21 cellular contexts compared by ENCODE assay signal in genomic region chr18:79775441-79776221, GRCh38. TPM values are rescaled to one million over a fixed set of nuclear protein-coding genes. Genes with fewer than 3 reads are reported as not detected.
"Had no signal": no experiment of that assay in that cellular context is flagged by ENCODE, and none has a peak within 500 bp of the region (broad histone marks: within the 10 kb centered on the region; RNA-seq: fewer than 3 reads in every experiment).

No MANE protein-coding gene starts in this region.

- H3K36me3 ChIP-seq: adrenal gland, esophagus squamous epithelium, gastrocnemius medialis, thyroid gland had no signal

- H3K4me3 Mint-ChIP-seq: activated B cell treated with CpG ODN at 0.5 μM for 24 hours; activated CD4-positive, alpha-beta T cell treated with anti-CD3 and anti-CD28 coated beads for 36 hours; activated naive CD8-positive, alpha-beta T cell; activated T-helper 1 cell treated with anti-CD3 and anti-CD28 coated beads, Interleukin-12 subunit alpha, Interleukin-12 subunit beta, Interleukin-2, Interleukin-4 antibody, amounts not matched to agents 30 ng/mL and 10 ng/mL and 1 ng/mL, durations not matched to agents 14 hours and 24 hours and 36 hours; effector memory CD8-positive, alpha-beta T cell; nephron; T-helper 17 cell had no signal

- H3K9me3 ChIP-seq: adrenal gland, esophagus squamous epithelium, gastrocnemius medialis, thyroid gland had no signal

- H3K4me1 ChIP-seq: adrenal gland, esophagus squamous epithelium, gastrocnemius medialis, parathyroid adenoma, thyroid gland had no signal

- FAIRE-seq: astrocyte, urothelium cell line had no signal

- H3K27me3 ChIP-seq: adrenal gland, thyroid gland had no signal

- H3K9me3 Mint-ChIP-seq: activated B cell treated with CpG ODN at 0.5 μM for 24 hours; activated T-helper 1 cell treated with anti-CD3 and anti-CD28 coated beads, Interleukin-12 subunit alpha, Interleukin-12 subunit beta, Interleukin-2, Interleukin-4 antibody, amounts not matched to agents 30 ng/mL and 10 ng/mL and 1 ng/mL, durations not matched to agents 14 hours and 24 hours and 36 hours had no signal

- H3K4me1 Mint-ChIP-seq: activated B cell treated with CpG ODN at 0.5 μM for 24 hours; activated CD4-positive, alpha-beta T cell treated with anti-CD3 and anti-CD28 coated beads for 36 hours; nephron; T-helper 17 cell had no signal

- H3K36me3 Mint-ChIP-seq: activated naive CD8-positive, alpha-beta T cell had no signal

- ATAC-seq: activated CD4-positive, alpha-beta T cell treated with anti-CD3 and anti-CD28 coated beads for 36 hours; effector memory CD8-positive, alpha-beta T cell; gastrocnemius medialis; T-helper 17 cell had no signal

- H3K4me3 ChIP-seq: adrenal gland, esophagus squamous epithelium, gastrocnemius medialis, thyroid gland had no signal

- H3K27ac Mint-ChIP-seq: activated B cell treated with CpG ODN at 0.5 μM for 24 hours; activated CD4-positive, alpha-beta T cell treated with anti-CD3 and anti-CD28 coated beads for 36 hours; activated naive CD8-positive, alpha-beta T cell; activated T-helper 1 cell treated with anti-CD3 and anti-CD28 coated beads, Interleukin-12 subunit alpha, Interleukin-12 subunit beta, Interleukin-2, Interleukin-4 antibody, amounts not matched to agents 30 ng/mL and 10 ng/mL and 1 ng/mL, durations not matched to agents 14 hours and 24 hours and 36 hours; nephron; T-helper 17 cell had no signal

- DNase-seq: activated B cell treated with CpG ODN at 0.5 μM for 24 hours; activated CD4-positive, alpha-beta T cell treated with anti-CD3 and anti-CD28 coated beads for 36 hours; activated CD4-positive, alpha-beta T cell treated with anti-CD3 and anti-CD28 coated beads, Interleukin-2, amount 50 U/mL, for 48 hours; activated naive CD4-positive, alpha-beta T cell; adrenal gland; central memory CD4-positive, alpha-beta T cell; effector memory CD8-positive, alpha-beta T cell; esophagus squamous epithelium; gastrocnemius medialis; hippocampal formation; mesenchymal stem cell; stimulated activated CD4-positive, alpha-beta T cell treated with anti-CD3 and anti-CD28 coated beads, Interleukin-4, amount 100 ng/mL, for 24 hours; stimulated activated naive CD4-positive, alpha-beta T cell treated with Interleukin-2 at 50 U/mL for 16 hours; T-helper 17 cell; thyroid gland had no signal

- H3K27ac ChIP-seq: adrenal gland, esophagus squamous epithelium, gastrocnemius medialis, parathyroid adenoma, thyroid gland had no signal

RNA-seq across cellular contexts. Expression of gene KCNG2, which starts 22.1 kb away (rescaled TPM):
- total RNA-seq: activated B cell treated with CpG ODN at 0.5 μM for 24 hours; activated CD4-positive, alpha-beta T cell treated with anti-CD3 and anti-CD28 coated beads for 36 hours; activated T-helper 1 cell treated with anti-CD3 and anti-CD28 coated beads, Interleukin-12 subunit alpha, Interleukin-12 subunit beta, Interleukin-2, Interleukin-4 antibody, amounts not matched to agents 30 ng/mL and 10 ng/mL and 1 ng/mL, durations not matched to agents 14 hours and 24 hours and 36 hours; T-helper 17 cell had no signal
